18 cellular contexts compared by ENCODE assay signal in genomic region chr14:35368993-35369392, GRCh38. TPM values are rescaled to one million over a fixed set of nuclear protein-coding genes. Genes with fewer than 3 reads are reported as not detected.
DNase-seq lines count a peak whose midpoint lies in the region; ATAC-seq and TF ChIP-seq lines count a peak whose summit lies in the region.
"Had no signal": no experiment of that assay in that cellular context is flagged by ENCODE, and none has a peak within 500 bp of the region (broad histone marks: within the 10 kb centered on the region; RNA-seq: fewer than 3 reads in every experiment).

No MANE protein-coding gene starts in this region.

- H3K27ac ChIP-seq in cardiac muscle cell (peak overlapping the region; percentile 78), heart left ventricle (peak overlapping the region in 1 of 12 donors; percentile 13), neuronal stem cell (replicated peaks; ENCODE audit: low read length) (no peak overlapping the region), tibial nerve (peak overlapping the region; percentile 29 to 94 (median 76))

- 61 to 76% (median 68%) methylated on average over 20 to 27 of the region's 27 CpGs for WGBS in heart left ventricle, 4 donors
- WGBS in neuronal stem cell (ENCODE audit: extremely low coverage in 2 of 2, insufficient read length in 2 of 2, insufficient replicate concordance in 1 of 2), 2 donors = no CpG with 5 or more reads among the region's 27 CpGs
- WGBS in tibial nerve, 2 donors = 35 to 48% methylated on average over 27 of the region's 27 CpGs

- H2BK120ac ChIP-seq in neuronal stem cell (ENCODE audit: low read depth, low read length) = no peak overlapping the region

- no peaks in the 10 kb centered on the region for H3K36me3 ChIP-seq in cardiac muscle cell
- H3K36me3 ChIP-seq in heart left ventricle = no peaks in the 10 kb centered on the region
- no peaks in the 10 kb centered on the region for H3K36me3 ChIP-seq in neuronal stem cell (replicated peaks in 1 of 2; ENCODE audit: control insufficient read depth in 2 of 2, insufficient read depth in 2 of 2, low read length in 2 of 2)
- H3K36me3 ChIP-seq in tibial nerve = no peaks in the 10 kb centered on the region
- H3K36me3 ChIP-seq in mucosa of descending colon (ENCODE audit: low read depth) = no peaks in the 10 kb centered on the region
- H3K36me3 ChIP-seq: Peyer's patch, transverse colon had no signal

- H3K4me2 ChIP-seq in neuronal stem cell (ENCODE audit: insufficient read depth, low read length, poor library complexity, severe bottlenecking) = no peak overlapping the region

- H4K91ac ChIP-seq in neuronal stem cell (ENCODE audit: low read depth, low read length, poor library complexity) = no peak overlapping the region

- no peak overlapping the region for H4K8ac ChIP-seq in neuronal stem cell (ENCODE audit: low read depth, low read length)

- no peaks in the 10 kb centered on the region for H3K36me3 Mint-ChIP-seq in chondrocyte (ENCODE audit: low read depth)

- H2BK12ac ChIP-seq in neuronal stem cell (ENCODE audit: low read length) = no peak overlapping the region

- H3K18ac ChIP-seq in neuronal stem cell (ENCODE audit: low read length) = peak overlapping the region; percentile 80

- H3K4me3 ChIP-seq in cardiac muscle cell (no peak overlapping the region), heart left ventricle (peak overlapping the region in 4 of 12 donors; percentile 0 to 34 (median 10)), neuronal stem cell (ENCODE audit: low read length in 2 of 2) (no peak overlapping the region), tibial nerve (peak overlapping the region in 2 of 4 donors; percentile 23 to 31), mucosa of descending colon (no peak overlapping the region)
- H3K4me3 ChIP-seq: Peyer's patch, transverse colon had no signal

- H2BK5ac ChIP-seq in neuronal stem cell (ENCODE audit: low read length) = peak overlapping the region; percentile 60

- ATAC-seq in heart left ventricle (no peak), mucosa of descending colon (no peak)

- H2AFZ ChIP-seq in neuronal stem cell (ENCODE audit: low read length) = peak overlapping the region; percentile 74

- H2BK15ac ChIP-seq in neuronal stem cell (ENCODE audit: low read length) = peak overlapping the region; percentile 59

- H3K27ac Mint-ChIP-seq in chondrocyte (ENCODE audit: unreplicated experiment) = peak overlapping the region; percentile 63
- H3K27ac Mint-ChIP-seq: activated CD4-positive, alpha-beta T cell treated with anti-CD3 and anti-CD28 coated beads, Interleukin-2, amount 10 ng/mL, durations not matched to agents 7 days and 5 days had no signal

- no peak overlapping the region for H3K23ac ChIP-seq in neuronal stem cell (ENCODE audit: low read depth, low read length, poor library complexity)

- H3K14ac ChIP-seq in neuronal stem cell (ENCODE audit: low read length) = peak overlapping the region; percentile 17

- H3K9ac ChIP-seq in neuronal stem cell (ENCODE audit: low read depth, low read length, poor library complexity) = no peak overlapping the region
- H3K9ac ChIP-seq: parathyroid adenoma had no signal

- H3K4me1 ChIP-seq in cardiac muscle cell (ENCODE audit: low read depth) (peaks cover 31% of the 10 kb centered on the region), heart left ventricle (peaks cover 0 to 58% (median 15%) of the 10 kb centered on the region in 12 donors), neuronal stem cell (ENCODE audit: control insufficient read depth in 2 of 2, insufficient read depth in 1 of 2, low read depth in 1 of 2, low read length in 2 of 2) (peaks cover 26 to 35% of the 10 kb centered on the region in 2 donors), tibial nerve (peaks cover 0 to 64% (median 49%) of the 10 kb centered on the region in 4 donors), mucosa of descending colon (ENCODE audit: low read depth) (no peaks in the 10 kb centered on the region)
- H3K4me1 ChIP-seq: parathyroid adenoma had no signal

- H2AK5ac ChIP-seq in neuronal stem cell (ENCODE audit: low read depth, low read length) = peak overlapping the region; percentile 42

- DNase-seq in cardiac muscle cell (ENCODE audit: low read depth in 1 of 2, low spot score in 1 of 2) (no peak), heart left ventricle (no peak), chondrocyte (ENCODE audit: low spot score) (peak; percentile 75), neuronal stem cell (ENCODE audit: low spot score) (no peak), tibial nerve (ENCODE audit: low spot score in 2 of 2) (no peak), NCI-H128 (lab: John Stamatoyannopoulos, UW; ENCODE audit: unreplicated experiment) (no peak), mucosa of descending colon (no peak), NCI-H524 treated with DMSO at 0.1 percent for 48 hours (lab: John Stamatoyannopoulos, UW) (no peak)
- DNase-seq: ACHN; activated CD4-positive, alpha-beta T cell treated with anti-CD3 and anti-CD28 coated beads, Interleukin-2, amount 10 ng/mL, durations not matched to agents 7 days and 5 days; activated gamma-delta T cell; CD4-positive, alpha-beta T cell; cortex of kidney; DMS53; NCI-H82; Peyer's patch; transverse colon had no signal

- no peaks in the 10 kb centered on the region for H3K27me3 Mint-ChIP-seq in chondrocyte (ENCODE audit: low read depth)
- H3K27me3 Mint-ChIP-seq: activated CD4-positive, alpha-beta T cell treated with anti-CD3 and anti-CD28 coated beads, Interleukin-2, amount 10 ng/mL, durations not matched to agents 7 days and 5 days; CD4-positive, alpha-beta T cell had no signal

- H3K9me3 Mint-ChIP-seq in chondrocyte (ENCODE audit: low read depth) = peaks cover 2% of the 10 kb centered on the region

- H3K79me1 ChIP-seq in neuronal stem cell (ENCODE audit: low read depth, low read length) = no peaks in the 10 kb centered on the region

- TF ChIP-seq EP300 in tibial nerve (IDR thresholded peaks at IDR 0.05) = no peak

- TF ChIP-seq CTCF in cardiac muscle cell (IDR thresholded peaks at IDR 0.05; ENCODE audit: low read depth, low read length) = no peak
- no peak for TF ChIP-seq CTCF in heart left ventricle (IDR thresholded peaks at IDR 0.05)
- no peak for TF ChIP-seq CTCF in chondrocyte (IDR thresholded peaks at IDR 0.05)
- no peak for TF ChIP-seq CTCF in tibial nerve (IDR thresholded peaks at IDR 0.05)
- TF ChIP-seq CTCF in mucosa of descending colon (IDR thresholded peaks at IDR 0.05) = no peak

- H3K4me3 Mint-ChIP-seq in chondrocyte (ENCODE audit: unreplicated experiment) = no peak overlapping the region
- H3K4me3 Mint-ChIP-seq: activated CD4-positive, alpha-beta T cell treated with anti-CD3 and anti-CD28 coated beads, Interleukin-2, amount 10 ng/mL, durations not matched to agents 7 days and 5 days; CD4-positive, alpha-beta T cell had no signal

- intact Hi-C loops in heart left ventricle (cut with DNase I) = no loop called here
- intact Hi-C loops in mucosa of descending colon (cut with DNase I, micrococcal nuclease) = no loop called here

- peaks cover 48% of the 10 kb centered on the region for H3K4me1 Mint-ChIP-seq in chondrocyte (ENCODE audit: low read depth)

- H3K4ac ChIP-seq in neuronal stem cell (ENCODE audit: low read length) = no peak overlapping the region

- H3K27me3 ChIP-seq in cardiac muscle cell (no peaks in the 10 kb centered on the region), heart left ventricle (no peaks in the 10 kb centered on the region), neuronal stem cell (ENCODE audit: control insufficient read depth in 3 of 3, insufficient read depth in 3 of 3, low read depth in 1 of 3, low read length in 3 of 3) (no peaks in the 10 kb centered on the region), tibial nerve (no peaks in the 10 kb centered on the region)
- H3K27me3 ChIP-seq: Peyer's patch, transverse colon had no signal

- TF ChIP-seq POLR2A in heart left ventricle (IDR thresholded peaks at IDR 0.05) (no peak), tibial nerve (IDR thresholded peaks at IDR 0.05) (no peak)

- H3K9me3 ChIP-seq in cardiac muscle cell (ENCODE audit: low read depth) (no peaks in the 10 kb centered on the region), heart left ventricle (peaks cover 0 to 9% (median 0%) of the 10 kb centered on the region in 12 donors), neuronal stem cell (replicated peaks in 1 of 2; ENCODE audit: control insufficient read depth in 2 of 2, insufficient read depth in 1 of 2, low read depth in 1 of 2, low read length in 2 of 2) (peaks cover 0 to 10% of the 10 kb centered on the region in 2 donors), tibial nerve (peaks cover 0 to 10% (median 0%) of the 10 kb centered on the region in 4 donors), mucosa of descending colon (peaks cover 11% of the 10 kb centered on the region)

RNA-seq across cellular contexts. Expression of gene NFKBIA, which starts 35.6 kb away (rescaled TPM):
- total RNA-seq in cardiac muscle cell (99.6 and 148 TPM in 2 replicates), heart left ventricle (100 to 1,000 TPM in 3 of 9 donors, 10 to 100 TPM in 6; 42.7 to 193 (median 68.5) TPM), chondrocyte (41.0 to 53.5 TPM (median 42.2 TPM) in 3 replicates), tibial nerve (1,000 to 10,000 TPM in 1 of 4 donors, 100 to 1,000 TPM in 3; 631 to 1,165 (median 930) TPM), mucosa of descending colon (100 to 1,000 TPM; 134 to 180 (median 153) TPM)
- polyA plus RNA-seq in cardiac muscle cell (64.1 and 79.1 TPM in 2 replicates), heart left ventricle (10 to 100 TPM; 53.9 to 64.3 TPM)
- polyA plus RNA-seq in neuronal stem cell (2013, experiment 1 of 2) = 18.9 TPM
- polyA plus RNA-seq in neuronal stem cell (2013, experiment 2 of 2) = 19.1 TPM
